ENCODE assay signal across 8 cellular contexts in the genomic region with DNA sequence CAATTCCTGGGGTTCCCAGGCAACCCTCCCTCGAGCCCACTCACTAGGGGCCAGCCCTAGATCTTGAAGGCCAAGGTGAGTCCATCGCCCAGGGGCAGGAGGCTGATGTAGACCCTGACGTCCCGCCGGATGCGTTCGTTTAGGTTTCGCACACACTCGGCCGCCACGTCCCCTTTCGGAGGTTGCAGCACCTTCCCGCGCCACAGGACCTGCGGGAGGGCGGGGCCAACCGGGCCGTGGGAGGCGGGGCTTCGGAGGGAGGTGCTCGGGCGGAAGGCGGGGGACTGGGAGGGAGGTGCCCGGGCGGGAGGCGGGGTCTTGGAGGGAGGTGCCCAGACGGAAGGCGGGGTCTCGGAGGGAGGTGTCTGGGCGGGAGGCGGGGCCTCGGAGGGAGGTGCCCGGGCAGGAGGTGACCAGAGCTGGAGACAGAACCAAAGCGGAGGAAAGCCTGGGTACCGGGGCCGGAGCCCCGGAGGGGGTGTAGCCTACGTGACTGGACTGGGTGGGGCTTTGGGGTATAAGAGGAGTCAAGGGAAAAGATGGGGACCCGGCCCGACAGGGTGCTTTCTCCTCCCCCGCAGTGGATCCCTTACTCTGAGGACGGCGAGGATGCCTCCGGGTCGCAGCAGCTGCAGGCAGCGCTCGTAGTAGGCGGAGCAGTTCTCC. TPM values are rescaled to one million over a fixed set of nuclear protein-coding genes. Genes with fewer than 3 reads are reported as not detected.
DNase-seq lines count a peak whose midpoint lies in the region; ATAC-seq and TF ChIP-seq lines count a peak whose summit lies in the region.

No MANE protein-coding gene starts in this region.

- intact Hi-C loops in Calu3 (cut with micrococcal nuclease; ENCODE audit: unreplicated experiment) = loop anchor here (10.0 kb wide), 1 partner anchor 969 kb away; no protein-coding TSS in a partner anchor

- H3K27ac Mint-ChIP-seq in Calu3 (ENCODE audit: unreplicated experiment) (peak overlapping the region; percentile 54), IgD-negative memory B cell (peak overlapping the region; percentile 8 to 87 (median 67)), nephron progenitor cell (no peak overlapping the region)

- H3K4me3 ChIP-seq in fibroblast of pulmonary artery (replicated peaks; ENCODE audit: low read depth, low read length) = peak overlapping the region; percentile 65

- H3K36me3 Mint-ChIP-seq in Calu3 (ENCODE audit: insufficient read depth, unreplicated experiment) = peaks cover 68% of the 10 kb centered on the region
- H3K36me3 Mint-ChIP-seq in IgD-negative memory B cell = peaks cover 2% of the 10 kb centered on the region
- H3K36me3 Mint-ChIP-seq in nephron progenitor cell (ENCODE audit: low read depth) = peaks cover 29% of the 10 kb centered on the region

- no TSS peak for BruUV-seq in Calu3 (replicated peaks; lab: Mats Ljungman, UMichigan)

- H3K27me3 Mint-ChIP-seq in Calu3 (ENCODE audit: unreplicated experiment) = no peaks in the 10 kb centered on the region
- H3K27me3 Mint-ChIP-seq in IgD-negative memory B cell = no peaks in the 10 kb centered on the region
- H3K27me3 Mint-ChIP-seq in nephron progenitor cell (ENCODE audit: low read depth, poor library complexity) = peaks cover 3% of the 10 kb centered on the region

- peak; percentile 100 for DNase-seq in Calu3
- DNase-seq in RPMI8226 = peak; percentile 93
- peak; percentile 97 for DNase-seq in activated effector memory CD4-positive, alpha-beta T cell treated with Interleukin-2 at 50 U/mL for 16 hours
- DNase-seq in fibroblast of pulmonary artery (ENCODE audit: low read depth) = peak; percentile 84
- peak; percentile 98 for DNase-seq in nephron progenitor cell
- peak; percentile 99 for DNase-seq in stimulated activated naive CD8-positive, alpha-beta T cell treated with anti-CD3 and anti-CD28 coated beads, Interleukin-15, Interleukin-2, amounts not matched to agents 100 U/mL and 50 U/mL, for 24 hours

- H3K9me3 Mint-ChIP-seq in Calu3 (ENCODE audit: low read depth, unreplicated experiment) (no peaks in the 10 kb centered on the region), IgD-negative memory B cell (no peaks in the 10 kb centered on the region), nephron progenitor cell (no peaks in the 10 kb centered on the region)

- H3K4me3 Mint-ChIP-seq in Calu3 (ENCODE audit: low read depth, unreplicated experiment) = peak overlapping the region; percentile 76
- peak overlapping the region; percentile 83 to 93 (median 90) for H3K4me3 Mint-ChIP-seq in IgD-negative memory B cell
- peak overlapping the region; percentile 73 for H3K4me3 Mint-ChIP-seq in nephron progenitor cell

- TF ChIP-seq CTCF in Calu3 (IDR thresholded peaks at IDR 0.05; ENCODE audit: unreplicated experiment) = no peak
- no peak for TF ChIP-seq CTCF in fibroblast of pulmonary artery (IDR thresholded peaks at IDR 0.05; ENCODE audit: low read length, missing control alignments)
- TF ChIP-seq CTCF in nephron progenitor cell (IDR thresholded peaks at IDR 0.05) = no peak

- peak; percentile 48 for ATAC-seq in GM21528 (IDR thresholded peaks at IDR 0.05; ENCODE audit: low FRiP score, unreplicated experiment)
- ATAC-seq in stimulated activated naive CD8-positive, alpha-beta T cell treated with anti-CD3 and anti-CD28 coated beads, Interleukin-15, Interleukin-2, amounts not matched to agents 100 U/mL and 50 U/mL, for 24 hours = peak; percentile 77

- CTCF ChIA-PET in Calu3 (lab: Charles Lee) = interaction anchor here (0.6 to 4.0 kb wide), 9 partner anchors 8 to 1311 kb away, joined by 3 to 67 read pairs (median 4); a partner anchor contains a TSS

- H3K4me1 Mint-ChIP-seq in Calu3 (ENCODE audit: low read depth, unreplicated experiment) (peaks cover 36% of the 10 kb centered on the region), IgD-negative memory B cell (peaks cover 8 to 16% (median 15%) of the 10 kb centered on the region in 3 donors), nephron progenitor cell (peaks cover 37% of the 10 kb centered on the region)

RNA-seq across cellular contexts. Expression of a gene that starts 1.6 kb away (rescaled TPM):
- 52.4 and 67.6 TPM in 2 replicates for total RNA-seq in Calu3 (2022)
- 8.5 TPM for polyA plus RNA-seq in IgD-negative memory B cell

RNA-seq across cellular contexts. Expression of a gene that starts 23.6 kb away (rescaled TPM):
- total RNA-seq in Calu3 (2022) = 243 and 254 TPM in 2 replicates
- polyA plus RNA-seq in IgD-negative memory B cell = 134 TPM

Comparison
In these comparisons a context has a peak if more than half of its experiments do, and no peak if none do; other contexts are left out.
1. Peak in every context shown above with its lines: DNase-seq, ATAC-seq and H3K4me3 ChIP-seq.